In genomic region chr7:128873234-128873633, GRCh38 we compare ENCODE assay signal across 1 cellular context.
TF ChIP-seq lines count a peak whose summit lies in the region.

No MANE protein-coding gene starts in this region.

TF ChIP-seq in H1, 55 proteins besides CTCF, POLR2A, EP300 and RAD21:
- TF ChIP-seq RNF2 (IDR thresholded peaks at IDR 0.05; ENCODE audit: borderline replicate concordance, low read depth, low read length, missing control alignments, poor library complexity, severe bottlenecking) (no peak), CHD7 (IDR thresholded peaks at IDR 0.05; ENCODE audit: insufficient replicate concordance, low read length) (no peak), KDM5A (IDR thresholded peaks at IDR 0.05; ENCODE audit: low read length) (no peak), JUN (IDR thresholded peaks at IDR 0.05; ENCODE audit: low read depth, low read length) (no peak), USF2 (IDR thresholded peaks at IDR 0.05; ENCODE audit: low read length) (no peak), TEAD4 (IDR thresholded peaks at IDR 0.05; ENCODE audit: low read depth, low read length) (no peak), MAFK (IDR thresholded peaks at IDR 0.05; ENCODE audit: low read depth, low read length) (no peak), ZNF274 (IDR thresholded peaks at IDR 0.05; ENCODE audit: borderline replicate concordance, extremely low read depth, low read length) (no peak), FOSL1 (IDR thresholded peaks at IDR 0.05; ENCODE audit: insufficient read depth, low read depth, low read length) (no peak), CTBP2 (IDR thresholded peaks at IDR 0.05; ENCODE audit: borderline replicate concordance, insufficient read depth, insufficient read length, low read length) (no peak)
